3 cellular contexts compared by ENCODE assay signal in genomic region chr19:45483033-45483432, GRCh38.
A peak's percentile ranks its signal among the peaks of the same experiment; 100 is the strongest.
TF ChIP-seq lines count a peak whose summit lies in the region.

No MANE protein-coding gene starts in this region.

TF ChIP-seq in HEK293, 187 proteins besides CTCF, POLR2A, EP300 and RAD21:
- TF ChIP-seq ZNF121 (tag by site-specific recombination; IDR thresholded peaks at IDR 0.05) (peak; percentile 81; the same call in 1 of the 2 replicates), ZNF138 (tag by site-specific recombination; IDR thresholded peaks at IDR 0.05; ENCODE audit: borderline replicate concordance) (no peak), ZNF423 (tag by site-specific recombination; IDR thresholded peaks at IDR 0.05) (no peak)
- TF ChIP-seq, protein P1, sequence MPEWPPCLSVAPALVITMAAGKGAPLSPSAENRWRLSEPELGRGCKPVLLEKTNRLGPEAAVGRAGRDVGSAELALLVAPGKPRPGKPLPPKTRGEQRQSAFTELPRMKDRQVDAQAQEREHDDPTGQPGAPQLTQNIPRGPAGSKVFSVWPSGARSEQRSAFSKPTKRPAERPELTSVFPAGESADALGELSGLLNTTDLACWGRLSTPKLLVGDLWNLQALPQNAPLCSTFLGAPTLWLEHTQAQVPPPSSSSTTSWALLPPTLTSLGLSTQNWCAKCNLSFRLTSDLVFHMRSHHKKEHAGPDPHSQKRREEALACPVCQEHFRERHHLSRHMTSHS (tag by site-specific recombination; IDR thresholded peaks at IDR 0.05), result no peak

TF ChIP-seq in WTC11, 78 proteins besides CTCF, POLR2A, EP300 and RAD21:
- TF ChIP-seq PRDM15 (CRISPR knock-in tag; IDR thresholded peaks at IDR 0.05) (no peak), RORB (CRISPR knock-in tag; IDR thresholded peaks at IDR 0.05) (no peak), CREB1 (CRISPR knock-in tag; IDR thresholded peaks at IDR 0.05) (no peak), ZNF121 (CRISPR knock-in tag; IDR thresholded peaks at IDR 0.05) (peak; percentile 45; the same call in 1 of the 2 replicates)
TF ChIP-seq in WTC11: peak in this region for 1.

TF ChIP-seq in K562, 482 proteins besides CTCF, POLR2A, EP300 and RAD21:
- TF ChIP-seq, protein P2, sequence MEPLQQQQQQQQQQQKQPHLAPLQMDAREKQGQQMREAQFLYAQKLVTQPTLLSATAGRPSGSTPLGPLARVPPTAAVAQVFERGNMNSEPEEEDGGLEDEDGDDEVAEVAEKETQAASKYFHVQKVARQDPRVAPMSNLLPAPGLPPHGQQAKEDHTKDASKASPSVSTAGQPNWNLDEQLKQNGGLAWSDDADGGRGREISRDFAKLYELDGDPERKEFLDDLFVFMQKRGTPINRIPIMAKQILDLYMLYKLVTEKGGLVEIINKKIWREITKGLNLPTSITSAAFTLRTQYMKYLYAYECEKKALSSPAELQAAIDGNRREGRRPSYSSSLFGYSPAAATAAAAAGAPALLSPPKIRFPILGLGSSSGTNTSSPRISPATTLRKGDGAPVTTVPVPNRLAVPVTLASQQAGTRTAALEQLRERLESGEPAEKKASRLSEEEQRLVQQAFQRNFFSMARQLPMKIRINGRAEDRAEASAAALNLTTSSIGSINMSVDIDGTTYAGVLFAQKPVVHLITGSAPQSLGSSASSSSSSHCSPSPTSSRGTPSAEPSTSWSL (CRISPR knock-in tag; IDR thresholded peaks at IDR 0.05; ENCODE audit: borderline replicate concordance), result no peak
- TF ChIP-seq ZNF121 (CRISPR knock-in tag; conservative IDR thresholded peaks at IDR 0.05), result peak; percentile 81
- peak; percentile 3 for TF ChIP-seq RBM25 (IDR thresholded peaks at IDR 0.05; ENCODE audit: low read depth, low read length, severe bottlenecking)
